In the genomic region with DNA sequence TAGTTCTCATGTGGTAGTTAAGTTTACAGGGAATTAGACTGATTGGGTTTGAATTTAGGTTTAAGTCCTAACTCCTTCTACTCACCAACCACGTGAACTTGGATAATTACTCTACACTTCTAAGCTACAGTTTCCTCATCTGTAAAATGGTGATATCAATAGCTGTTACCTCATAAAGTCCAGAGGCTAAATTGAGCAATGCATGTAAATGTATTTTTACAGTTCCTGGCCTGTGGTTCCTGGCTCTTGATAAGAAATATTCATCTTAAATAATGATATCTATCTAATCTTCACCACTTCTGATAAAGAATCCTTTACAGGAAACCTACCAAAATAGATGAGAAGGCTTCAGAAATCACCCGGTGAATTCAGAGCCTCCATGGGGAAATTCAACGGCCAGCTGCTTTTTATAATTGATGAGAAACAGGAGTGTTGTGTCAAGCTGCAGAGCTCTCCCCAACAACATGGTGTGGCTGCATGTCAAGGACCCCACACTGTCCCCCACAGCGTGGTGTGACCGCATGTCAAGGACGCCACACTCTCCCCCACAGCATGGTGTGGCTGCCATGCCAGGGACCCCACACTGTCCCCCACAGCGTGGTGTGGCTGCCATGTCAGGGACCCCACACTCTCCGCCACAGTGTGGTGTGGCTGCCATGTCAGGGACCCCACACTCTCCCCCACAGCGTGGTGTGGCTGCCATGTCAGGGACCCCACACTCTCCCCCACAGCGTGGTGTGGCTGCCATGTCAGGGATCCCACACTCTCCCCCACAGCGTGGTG, we compare ENCODE assay signal across 20 cellular contexts.
"Had no signal": no experiment of that assay in that cellular context is flagged by ENCODE, and none has a peak within 500 bp of the region (broad histone marks: within the 10 kb centered on the region; RNA-seq: fewer than 3 reads in every experiment).

No MANE protein-coding gene starts in this region.

- H3K27me3 ChIP-seq: dorsolateral prefrontal cortex, foreskin keratinocyte, sigmoid colon, tibial artery had no signal

- ATAC-seq: activated CD4-positive, CD25-positive, alpha-beta regulatory T cell treated with anti-CD3 and anti-CD28 coated beads, Interleukin-2, amount 50 U/mL, for 24 hours; activated naive CD8-positive, alpha-beta T cell treated with anti-CD3 and anti-CD28 coated beads, Interleukin-2, amount 50 U/mL, for 24 hours; foreskin keratinocyte; natural killer cell treated with Interleukin-12 subunit alpha and Interleukin-12 subunit beta and Interleukin-15 and Interleukin-18, amount 100 ng/mL, for 72 hours had no signal

- H3K27me3 Mint-ChIP-seq: activated naive CD4-positive, alpha-beta T cell treated with anti-CD3 and anti-CD28 coated beads, Interleukin-2, amount 10 ng/mL, durations not matched to agents 7 days and 5 days; activated naive CD8-positive, alpha-beta T cell treated with anti-CD3 and anti-CD28 coated beads, Interleukin-2, amount 50 U/mL, for 24 hours; brain; natural killer cell treated with Interleukin-12 subunit alpha and Interleukin-12 subunit beta and Interleukin-15 and Interleukin-18, amount 100 ng/mL, for 72 hours had no signal

- H3K4me1 Mint-ChIP-seq: activated naive CD4-positive, alpha-beta T cell treated with anti-CD3 and anti-CD28 coated beads, Interleukin-2, amount 10 ng/mL, durations not matched to agents 7 days and 5 days; activated naive CD8-positive, alpha-beta T cell treated with anti-CD3 and anti-CD28 coated beads, Interleukin-2, amount 50 U/mL, for 24 hours had no signal

- H3K9me3 Mint-ChIP-seq: activated naive CD4-positive, alpha-beta T cell treated with anti-CD3 and anti-CD28 coated beads, Interleukin-2, amount 10 ng/mL, durations not matched to agents 7 days and 5 days had no signal

- H3K4me1 ChIP-seq: foreskin keratinocyte, sigmoid colon, tibial artery had no signal

- H3K36me3 Mint-ChIP-seq: activated naive CD4-positive, alpha-beta T cell treated with anti-CD3 and anti-CD28 coated beads, Interleukin-2, amount 10 ng/mL, durations not matched to agents 7 days and 5 days; brain; natural killer cell treated with Interleukin-12 subunit alpha and Interleukin-12 subunit beta and Interleukin-15 and Interleukin-18, amount 100 ng/mL, for 72 hours had no signal

- DNase-seq: activated CD8-positive, alpha-beta memory T cell treated with anti-CD3 and anti-CD28 coated beads for 24 hours; activated CD8-positive, alpha-beta memory T cell treated with anti-CD3 and anti-CD28 coated beads, Interleukin-2, amount 50 U/mL, for 48 hours; activated effector memory CD4-positive, alpha-beta T cell treated with Interleukin-2 at 50 U/mL for 16 hours; activated naive CD4-positive, alpha-beta T cell treated with anti-CD3 and anti-CD28 coated beads, Interleukin-2, amount 10 ng/mL, durations not matched to agents 7 days and 5 days; activated naive CD8-positive, alpha-beta T cell treated with anti-CD3 and anti-CD28 coated beads, Interleukin-2, amount 50 U/mL, for 24 hours; activated T-cell treated with anti-CD3 and anti-CD28 coated beads, Interleukin-2, amount 50 U/mL, for 48 hours; caudate nucleus; dorsolateral prefrontal cortex; foreskin keratinocyte; hippocampal formation; sigmoid colon; stimulated activated CD8-positive, alpha-beta memory T cell treated with anti-CD3 and anti-CD28 coated beads, Interleukin-4, amount 100 ng/mL, for 48 hours; stimulated activated naive CD4-positive, alpha-beta T cell; T1000; tibial artery had no signal

- H3K9me3 ChIP-seq: sigmoid colon, tibial artery had no signal

- H3K27ac ChIP-seq: epithelial cell of prostate, foreskin keratinocyte, sigmoid colon, tibial artery had no signal

- H3K4me3 Mint-ChIP-seq: activated naive CD4-positive, alpha-beta T cell treated with anti-CD3 and anti-CD28 coated beads, Interleukin-2, amount 10 ng/mL, durations not matched to agents 7 days and 5 days; activated naive CD8-positive, alpha-beta T cell treated with anti-CD3 and anti-CD28 coated beads, Interleukin-2, amount 50 U/mL, for 24 hours; natural killer cell treated with Interleukin-12 subunit alpha and Interleukin-12 subunit beta and Interleukin-15 and Interleukin-18, amount 100 ng/mL, for 72 hours had no signal

- H3K27ac Mint-ChIP-seq: activated naive CD4-positive, alpha-beta T cell treated with anti-CD3 and anti-CD28 coated beads, Interleukin-2, amount 10 ng/mL, durations not matched to agents 7 days and 5 days; activated naive CD8-positive, alpha-beta T cell treated with anti-CD3 and anti-CD28 coated beads, Interleukin-2, amount 50 U/mL, for 24 hours; natural killer cell treated with Interleukin-12 subunit alpha and Interleukin-12 subunit beta and Interleukin-15 and Interleukin-18, amount 100 ng/mL, for 72 hours had no signal

- H3K36me3 ChIP-seq: sigmoid colon, tibial artery had no signal

- H3K4me3 ChIP-seq: dorsolateral prefrontal cortex, lung, sigmoid colon, tibial artery had no signal
